Comparison of ENCODE assay signal across 1 cellular context in the genomic region with DNA sequence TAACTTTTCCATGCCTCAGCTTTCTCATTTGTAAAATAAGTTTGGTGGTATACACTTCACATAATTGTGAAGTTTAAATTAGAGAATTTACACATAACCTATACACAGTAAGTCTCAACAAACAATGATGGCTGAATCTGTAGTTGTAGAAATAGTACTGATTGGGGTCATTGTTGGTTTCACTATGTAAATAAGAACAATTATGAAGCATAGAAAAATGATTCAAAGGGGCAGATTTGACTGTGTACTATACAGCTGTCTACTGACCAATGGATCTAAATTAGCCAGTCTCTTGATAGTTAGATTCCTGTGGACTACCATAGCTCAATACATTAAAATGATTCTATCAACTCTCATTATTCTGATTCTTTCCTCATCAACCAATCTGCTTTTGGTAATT.
TF ChIP-seq lines count a peak whose summit lies in the region.

No MANE protein-coding gene starts in this region.

TF ChIP-seq in K562, 482 proteins besides CTCF, POLR2A, EP300 and RAD21 (continued from another document):
- TF ChIP-seq, protein P1, sequence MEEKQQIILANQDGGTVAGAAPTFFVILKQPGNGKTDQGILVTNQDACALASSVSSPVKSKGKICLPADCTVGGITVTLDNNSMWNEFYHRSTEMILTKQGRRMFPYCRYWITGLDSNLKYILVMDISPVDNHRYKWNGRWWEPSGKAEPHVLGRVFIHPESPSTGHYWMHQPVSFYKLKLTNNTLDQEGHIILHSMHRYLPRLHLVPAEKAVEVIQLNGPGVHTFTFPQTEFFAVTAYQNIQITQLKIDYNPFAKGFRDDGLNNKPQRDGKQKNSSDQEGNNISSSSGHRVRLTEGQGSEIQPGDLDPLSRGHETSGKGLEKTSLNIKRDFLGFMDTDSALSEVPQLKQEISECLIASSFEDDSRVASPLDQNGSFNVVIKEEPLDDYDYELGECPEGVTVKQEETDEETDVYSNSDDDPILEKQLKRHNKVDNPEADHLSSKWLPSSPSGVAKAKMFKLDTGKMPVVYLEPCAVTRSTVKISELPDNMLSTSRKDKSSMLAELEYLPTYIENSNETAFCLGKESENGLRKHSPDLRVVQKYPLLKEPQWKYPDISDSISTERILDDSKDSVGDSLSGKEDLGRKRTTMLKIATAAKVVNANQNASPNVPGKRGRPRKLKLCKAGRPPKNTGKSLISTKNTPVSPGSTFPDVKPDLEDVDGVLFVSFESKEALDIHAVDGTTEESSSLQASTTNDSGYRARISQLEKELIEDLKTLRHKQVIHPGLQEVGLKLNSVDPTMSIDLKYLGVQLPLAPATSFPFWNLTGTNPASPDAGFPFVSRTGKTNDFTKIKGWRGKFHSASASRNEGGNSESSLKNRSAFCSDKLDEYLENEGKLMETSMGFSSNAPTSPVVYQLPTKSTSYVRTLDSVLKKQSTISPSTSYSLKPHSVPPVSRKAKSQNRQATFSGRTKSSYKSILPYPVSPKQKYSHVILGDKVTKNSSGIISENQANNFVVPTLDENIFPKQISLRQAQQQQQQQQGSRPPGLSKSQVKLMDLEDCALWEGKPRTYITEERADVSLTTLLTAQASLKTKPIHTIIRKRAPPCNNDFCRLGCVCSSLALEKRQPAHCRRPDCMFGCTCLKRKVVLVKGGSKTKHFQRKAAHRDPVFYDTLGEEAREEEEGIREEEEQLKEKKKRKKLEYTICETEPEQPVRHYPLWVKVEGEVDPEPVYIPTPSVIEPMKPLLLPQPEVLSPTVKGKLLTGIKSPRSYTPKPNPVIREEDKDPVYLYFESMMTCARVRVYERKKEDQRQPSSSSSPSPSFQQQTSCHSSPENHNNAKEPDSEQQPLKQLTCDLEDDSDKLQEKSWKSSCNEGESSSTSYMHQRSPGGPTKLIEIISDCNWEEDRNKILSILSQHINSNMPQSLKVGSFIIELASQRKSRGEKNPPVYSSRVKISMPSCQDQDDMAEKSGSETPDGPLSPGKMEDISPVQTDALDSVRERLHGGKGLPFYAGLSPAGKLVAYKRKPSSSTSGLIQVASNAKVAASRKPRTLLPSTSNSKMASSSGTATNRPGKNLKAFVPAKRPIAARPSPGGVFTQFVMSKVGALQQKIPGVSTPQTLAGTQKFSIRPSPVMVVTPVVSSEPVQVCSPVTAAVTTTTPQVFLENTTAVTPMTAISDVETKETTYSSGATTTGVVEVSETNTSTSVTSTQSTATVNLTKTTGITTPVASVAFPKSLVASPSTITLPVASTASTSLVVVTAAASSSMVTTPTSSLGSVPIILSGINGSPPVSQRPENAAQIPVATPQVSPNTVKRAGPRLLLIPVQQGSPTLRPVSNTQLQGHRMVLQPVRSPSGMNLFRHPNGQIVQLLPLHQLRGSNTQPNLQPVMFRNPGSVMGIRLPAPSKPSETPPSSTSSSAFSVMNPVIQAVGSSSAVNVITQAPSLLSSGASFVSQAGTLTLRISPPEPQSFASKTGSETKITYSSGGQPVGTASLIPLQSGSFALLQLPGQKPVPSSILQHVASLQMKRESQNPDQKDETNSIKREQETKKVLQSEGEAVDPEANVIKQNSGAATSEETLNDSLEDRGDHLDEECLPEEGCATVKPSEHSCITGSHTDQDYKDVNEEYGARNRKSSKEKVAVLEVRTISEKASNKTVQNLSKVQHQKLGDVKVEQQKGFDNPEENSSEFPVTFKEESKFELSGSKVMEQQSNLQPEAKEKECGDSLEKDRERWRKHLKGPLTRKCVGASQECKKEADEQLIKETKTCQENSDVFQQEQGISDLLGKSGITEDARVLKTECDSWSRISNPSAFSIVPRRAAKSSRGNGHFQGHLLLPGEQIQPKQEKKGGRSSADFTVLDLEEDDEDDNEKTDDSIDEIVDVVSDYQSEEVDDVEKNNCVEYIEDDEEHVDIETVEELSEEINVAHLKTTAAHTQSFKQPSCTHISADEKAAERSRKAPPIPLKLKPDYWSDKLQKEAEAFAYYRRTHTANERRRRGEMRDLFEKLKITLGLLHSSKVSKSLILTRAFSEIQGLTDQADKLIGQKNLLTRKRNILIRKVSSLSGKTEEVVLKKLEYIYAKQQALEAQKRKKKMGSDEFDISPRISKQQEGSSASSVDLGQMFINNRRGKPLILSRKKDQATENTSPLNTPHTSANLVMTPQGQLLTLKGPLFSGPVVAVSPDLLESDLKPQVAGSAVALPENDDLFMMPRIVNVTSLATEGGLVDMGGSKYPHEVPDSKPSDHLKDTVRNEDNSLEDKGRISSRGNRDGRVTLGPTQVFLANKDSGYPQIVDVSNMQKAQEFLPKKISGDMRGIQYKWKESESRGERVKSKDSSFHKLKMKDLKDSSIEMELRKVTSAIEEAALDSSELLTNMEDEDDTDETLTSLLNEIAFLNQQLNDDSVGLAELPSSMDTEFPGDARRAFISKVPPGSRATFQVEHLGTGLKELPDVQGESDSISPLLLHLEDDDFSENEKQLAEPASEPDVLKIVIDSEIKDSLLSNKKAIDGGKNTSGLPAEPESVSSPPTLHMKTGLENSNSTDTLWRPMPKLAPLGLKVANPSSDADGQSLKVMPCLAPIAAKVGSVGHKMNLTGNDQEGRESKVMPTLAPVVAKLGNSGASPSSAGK (IDR thresholded peaks at IDR 0.05): no peak
